ENCODE assay signal across 26 cellular contexts in genomic region chr16:22023505-22023904, GRCh38. TPM values are rescaled to one million over a fixed set of nuclear protein-coding genes. Genes with fewer than 3 reads are reported as not detected.
A peak's percentile ranks its signal among the peaks of the same experiment; 100 is the strongest.
DNase-seq lines count a peak whose midpoint lies in the region; ATAC-seq and TF ChIP-seq lines count a peak whose summit lies in the region.
"Had no signal": no experiment of that assay in that cellular context is flagged by ENCODE, and none has a peak within 500 bp of the region (broad histone marks: within the 10 kb centered on the region; RNA-seq: fewer than 3 reads in every experiment).

No MANE protein-coding gene starts in this region.

- H3K36me3 Mint-ChIP-seq in progenitor cell of endocrine pancreas (ENCODE audit: insufficient read depth): no peaks in the 10 kb centered on the region

- peak; percentile 10 for DNase-seq in EH (ENCODE audit: low read depth)
- DNase-seq in epithelial cell of prostate (ENCODE audit: low read depth, low spot score): no peak
- no peak for DNase-seq in progenitor cell of endocrine pancreas (ENCODE audit: low spot score, unreplicated experiment)
- DNase-seq in OCI-M1 (lab: John Stamatoyannopoulos, UW): no peak
- DNase-seq in C1 segment of cervical spinal cord (lab: John Stamatoyannopoulos, UW): no peak
- no peak for DNase-seq in SHP77 (lab: John Stamatoyannopoulos, UW)
- DNase-seq: ACHN; activated CD4-positive, alpha-beta memory T cell treated with anti-CD3 and anti-CD28 coated beads for 36 hours; activated gamma-delta T cell; activated naive CD8-positive, alpha-beta T cell treated with anti-CD3 and anti-CD28 coated beads, Interleukin-2, amount 50 U/mL, for 24 hours; body of pancreas; HCEC 1CT; kidney; lower lobe of right lung; psoas muscle; substantia nigra; upper lobe of right lung had no signal

- TF ChIP-seq CTCF in KMS-11 (conservative IDR thresholded peaks at IDR 0.05; ENCODE audit: low read depth, low read length) (no peak), progenitor cell of endocrine pancreas (IDR thresholded peaks at IDR 0.05; ENCODE audit: unreplicated experiment) (no peak)

- H3K4me1 ChIP-seq in KMS-11 (ENCODE audit: low read depth, poor library complexity, severe bottlenecking): peaks cover 55% of the 10 kb centered on the region

- no peak overlapping the region for H3K9ac ChIP-seq in KMS-11
- H3K9ac ChIP-seq: BLaER1 treated with 17β-estradiol and CSF1 and Interleukin-3, amounts not matched to agents 10 nM and 100 nM had no signal

- no peaks in the 10 kb centered on the region for H3K9me3 Mint-ChIP-seq in progenitor cell of endocrine pancreas (ENCODE audit: low read depth)
- H3K9me3 Mint-ChIP-seq: activated CD4-positive, alpha-beta memory T cell treated with anti-CD3 and anti-CD28 coated beads for 36 hours; activated naive CD8-positive, alpha-beta T cell treated with anti-CD3 and anti-CD28 coated beads, Interleukin-2, amount 50 U/mL, for 24 hours had no signal

- no peaks in the 10 kb centered on the region for H3K27me3 ChIP-seq in KMS-11 (ENCODE audit: insufficient read depth, low read depth)
- H3K27me3 ChIP-seq: BLaER1 treated with 17β-estradiol and CSF1 and Interleukin-3, amounts not matched to agents 10 nM and 100 nM; body of pancreas; neutrophil; upper lobe of right lung had no signal

- H4K20me1 ChIP-seq in KMS-11 (ENCODE audit: insufficient read depth): no peaks in the 10 kb centered on the region; the same call in 1 of the 2 replicates

- no peaks in the 10 kb centered on the region for H3K36me3 ChIP-seq in KMS-11 (ENCODE audit: insufficient read depth)
- H3K36me3 ChIP-seq: lower lobe of right lung, neutrophil, upper lobe of right lung had no signal

- peak; percentile 40 for ATAC-seq in GM18868 (IDR thresholded peaks at IDR 0.05; ENCODE audit: unreplicated experiment)
- ATAC-seq: activated naive CD8-positive, alpha-beta T cell treated with anti-CD3 and anti-CD28 coated beads, Interleukin-2, amount 50 U/mL, for 24 hours; body of pancreas; lower lobe of right lung; psoas muscle; SK-N-SH treated with all-trans-retinoic acid at 6 μM for 48 hours; upper lobe of right lung had no signal

- H3K27ac ChIP-seq in KMS-11 (peak overlapping the region; percentile 19; the same call in 1 of the 2 replicates), epithelial cell of prostate (peak overlapping the region; percentile 6)
- H3K27ac ChIP-seq: BLaER1 treated with 17β-estradiol and CSF1 and Interleukin-3, amounts not matched to agents 10 nM and 100 nM; body of pancreas; lower lobe of right lung; neutrophil; psoas muscle; RWPE1; upper lobe of right lung had no signal

- H3K4me3 Mint-ChIP-seq in progenitor cell of endocrine pancreas (ENCODE audit: low read depth): no peak overlapping the region
- H3K4me3 Mint-ChIP-seq: activated CD4-positive, alpha-beta memory T cell treated with anti-CD3 and anti-CD28 coated beads for 36 hours; activated naive CD8-positive, alpha-beta T cell treated with anti-CD3 and anti-CD28 coated beads, Interleukin-2, amount 50 U/mL, for 24 hours had no signal

- no peaks in the 10 kb centered on the region for H3K27me3 Mint-ChIP-seq in progenitor cell of endocrine pancreas
- H3K27me3 Mint-ChIP-seq: activated CD4-positive, alpha-beta memory T cell treated with anti-CD3 and anti-CD28 coated beads for 36 hours; activated naive CD8-positive, alpha-beta T cell treated with anti-CD3 and anti-CD28 coated beads, Interleukin-2, amount 50 U/mL, for 24 hours had no signal

- peak overlapping the region; percentile 96 for H3K4me2 ChIP-seq in KMS-11
- H3K4me2 ChIP-seq: BLaER1 treated with 17β-estradiol and CSF1 and Interleukin-3, amounts not matched to agents 10 nM and 100 nM had no signal

- H3K4me1 Mint-ChIP-seq in progenitor cell of endocrine pancreas (ENCODE audit: low read depth): peaks cover 13% of the 10 kb centered on the region

- peaks cover 31% of the 10 kb centered on the region; the same call in 1 of the 2 replicates for H3K79me2 ChIP-seq in KMS-11 (ENCODE audit: insufficient read depth, low read depth)

- no peak overlapping the region for H3K4me3 ChIP-seq in KMS-11 (IDR thresholded peaks at IDR 0.05; ENCODE audit: insufficient read depth, low read depth, low read length)
- H3K4me3 ChIP-seq: BLaER1 treated with 17β-estradiol and CSF1 and Interleukin-3, amounts not matched to agents 10 nM and 100 nM; body of pancreas; lower lobe of right lung; psoas muscle; upper lobe of right lung had no signal

- H3K27ac Mint-ChIP-seq in progenitor cell of endocrine pancreas: no peak overlapping the region
- H3K27ac Mint-ChIP-seq: activated CD4-positive, alpha-beta memory T cell treated with anti-CD3 and anti-CD28 coated beads for 36 hours; activated naive CD8-positive, alpha-beta T cell treated with anti-CD3 and anti-CD28 coated beads, Interleukin-2, amount 50 U/mL, for 24 hours had no signal

- no peak overlapping the region for H2AFZ ChIP-seq in KMS-11 (ENCODE audit: low read depth)

RNA-seq across cellular contexts. Expression of gene MOSMO, which starts 15.6 kb away (rescaled TPM):
- 14.8 and 15.7 TPM in 2 replicates for total RNA-seq in progenitor cell of endocrine pancreas

RNA-seq across cellular contexts. Expression of gene PDZD9, which starts 22.6 kb away (rescaled TPM):
- not detected in 2 replicates for total RNA-seq in progenitor cell of endocrine pancreas
- total RNA-seq: activated CD4-positive, alpha-beta memory T cell treated with anti-CD3 and anti-CD28 coated beads for 36 hours; body of pancreas; glomerular endothelial cell; kidney; lower lobe of right lung; NCI-H460; psoas muscle; skeletal muscle tissue; upper lobe of right lung had no signal
